In genomic region chr17:67717624-67718324, GRCh38 we compare ENCODE assay signal across 1 cellular context.
TF ChIP-seq lines count a peak whose summit lies in the region.

NOL11 (plus strand) TSS chr17:67717936; CDS start chr17:67717948, 12 bp downstream.

TF ChIP-seq in HepG2, 621 proteins besides CTCF, POLR2A, EP300 and RAD21 (continued from another document and continues in another):
- TF ChIP-seq, protein P1, sequence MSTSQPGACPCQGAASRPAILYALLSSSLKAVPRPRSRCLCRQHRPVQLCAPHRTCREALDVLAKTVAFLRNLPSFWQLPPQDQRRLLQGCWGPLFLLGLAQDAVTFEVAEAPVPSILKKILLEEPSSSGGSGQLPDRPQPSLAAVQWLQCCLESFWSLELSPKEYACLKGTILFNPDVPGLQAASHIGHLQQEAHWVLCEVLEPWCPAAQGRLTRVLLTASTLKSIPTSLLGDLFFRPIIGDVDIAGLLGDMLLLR (CRISPR knock-in tag; IDR thresholded peaks at IDR 0.05) = 0 out of 2 replicates have a peak, but pooled peaks have one; percentile 47
- TF ChIP-seq ZNF136 (CRISPR knock-in tag; IDR thresholded peaks at IDR 0.05; ENCODE audit: low read depth) = peak; percentile 87; the same call in 1 of the 2 replicates
- peak; percentile 97 for TF ChIP-seq ZFY (CRISPR knock-in tag; IDR thresholded peaks at IDR 0.05)
- TF ChIP-seq, protein P2, sequence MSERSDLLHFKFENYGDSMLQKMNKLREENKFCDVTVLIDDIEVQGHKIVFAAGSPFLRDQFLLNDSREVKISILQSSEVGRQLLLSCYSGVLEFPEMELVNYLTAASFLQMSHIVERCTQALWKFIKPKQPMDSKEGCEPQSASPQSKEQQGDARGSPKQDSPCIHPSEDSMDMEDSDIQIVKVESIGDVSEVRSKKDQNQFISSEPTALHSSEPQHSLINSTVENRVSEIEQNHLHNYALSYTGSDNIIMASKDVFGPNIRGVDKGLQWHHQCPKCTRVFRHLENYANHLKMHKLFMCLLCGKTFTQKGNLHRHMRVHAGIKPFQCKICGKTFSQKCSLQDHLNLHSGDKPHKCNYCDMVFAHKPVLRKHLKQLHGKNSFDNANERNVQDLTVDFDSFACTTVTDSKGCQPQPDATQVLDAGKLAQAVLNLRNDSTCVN (CRISPR knock-in tag; IDR thresholded peaks at IDR 0.05; ENCODE audit: borderline replicate concordance) = peak; percentile 82; the same call in 1 of the 2 replicates
- TF ChIP-seq JDP2 (CRISPR knock-in tag; IDR thresholded peaks at IDR 0.05; ENCODE audit: borderline replicate concordance) = no peak
- peak; percentile 90 for TF ChIP-seq MAX (IDR thresholded peaks at IDR 0.05)
- TF ChIP-seq GZF1 (CRISPR knock-in tag; IDR thresholded peaks at IDR 0.05) = 0 out of 2 replicates have a peak, but pooled peaks have one; percentile 64
- no peak for TF ChIP-seq EZH2 (conservative IDR thresholded peaks at IDR 0.05; ENCODE audit: low read depth, low read length)
- TF ChIP-seq, protein P3, sequence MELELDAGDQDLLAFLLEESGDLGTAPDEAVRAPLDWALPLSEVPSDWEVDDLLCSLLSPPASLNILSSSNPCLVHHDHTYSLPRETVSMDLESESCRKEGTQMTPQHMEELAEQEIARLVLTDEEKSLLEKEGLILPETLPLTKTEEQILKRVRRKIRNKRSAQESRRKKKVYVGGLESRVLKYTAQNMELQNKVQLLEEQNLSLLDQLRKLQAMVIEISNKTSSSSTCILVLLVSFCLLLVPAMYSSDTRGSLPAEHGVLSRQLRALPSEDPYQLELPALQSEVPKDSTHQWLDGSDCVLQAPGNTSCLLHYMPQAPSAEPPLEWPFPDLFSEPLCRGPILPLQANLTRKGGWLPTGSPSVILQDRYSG (CRISPR knock-in tag; IDR thresholded peaks at IDR 0.05) = peak; percentile 91
- TF ChIP-seq EHMT2 (IDR thresholded peaks at IDR 0.05; ENCODE audit: borderline replicate concordance, low read depth, low read length) = no peak
- TF ChIP-seq KDM4B (CRISPR knock-in tag; IDR thresholded peaks at IDR 0.05) = peak; percentile 94
- TF ChIP-seq RNF219 (CRISPR knock-in tag; IDR thresholded peaks at IDR 0.05) = peak; percentile 87; the same call in 1 of the 2 replicates
- TF ChIP-seq ZNF776 (CRISPR knock-in tag; IDR thresholded peaks at IDR 0.05) = no peak
- no peak for TF ChIP-seq RFX3 (CRISPR knock-in tag; IDR thresholded peaks at IDR 0.05)
- TF ChIP-seq STAG1 (CRISPR knock-in tag; IDR thresholded peaks at IDR 0.05) = peak; percentile 71
- peak; percentile 74 for TF ChIP-seq FOSL2 (CRISPR knock-in tag; IDR thresholded peaks at IDR 0.05)
- peak; percentile 48; the same call in 1 of the 2 replicates for TF ChIP-seq CBX5 (CRISPR knock-in tag; IDR thresholded peaks at IDR 0.05; ENCODE audit: borderline replicate concordance)
- no peak; the same call in 1 of the 2 replicates for TF ChIP-seq PAWR (CRISPR knock-in tag; IDR thresholded peaks at IDR 0.05; ENCODE audit: borderline replicate concordance)
- TF ChIP-seq, protein P4, sequence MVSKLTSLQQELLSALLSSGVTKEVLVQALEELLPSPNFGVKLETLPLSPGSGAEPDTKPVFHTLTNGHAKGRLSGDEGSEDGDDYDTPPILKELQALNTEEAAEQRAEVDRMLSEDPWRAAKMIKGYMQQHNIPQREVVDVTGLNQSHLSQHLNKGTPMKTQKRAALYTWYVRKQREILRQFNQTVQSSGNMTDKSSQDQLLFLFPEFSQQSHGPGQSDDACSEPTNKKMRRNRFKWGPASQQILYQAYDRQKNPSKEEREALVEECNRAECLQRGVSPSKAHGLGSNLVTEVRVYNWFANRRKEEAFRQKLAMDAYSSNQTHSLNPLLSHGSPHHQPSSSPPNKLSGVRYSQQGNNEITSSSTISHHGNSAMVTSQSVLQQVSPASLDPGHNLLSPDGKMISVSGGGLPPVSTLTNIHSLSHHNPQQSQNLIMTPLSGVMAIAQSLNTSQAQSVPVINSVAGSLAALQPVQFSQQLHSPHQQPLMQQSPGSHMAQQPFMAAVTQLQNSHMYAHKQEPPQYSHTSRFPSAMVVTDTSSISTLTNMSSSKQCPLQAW (CRISPR knock-in tag; IDR thresholded peaks at IDR 0.05) = peak; percentile 99
- TF ChIP-seq ZSCAN12 (CRISPR knock-in tag; IDR thresholded peaks at IDR 0.05) = 0 out of 2 replicates have a peak, but pooled peaks have one; percentile 84
- TF ChIP-seq BRCA1 (CRISPR knock-in tag; IDR thresholded peaks at IDR 0.05) = peak; percentile 98
- TF ChIP-seq, protein P5, sequence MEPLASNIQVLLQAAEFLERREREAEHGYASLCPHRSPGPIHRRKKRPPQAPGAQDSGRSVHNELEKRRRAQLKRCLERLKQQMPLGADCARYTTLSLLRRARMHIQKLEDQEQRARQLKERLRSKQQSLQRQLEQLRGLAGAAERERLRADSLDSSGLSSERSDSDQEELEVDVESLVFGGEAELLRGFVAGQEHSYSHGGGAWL (CRISPR knock-in tag; IDR thresholded peaks at IDR 0.05) = peak; percentile 90
- TF ChIP-seq ZNF460 (CRISPR knock-in tag; IDR thresholded peaks at IDR 0.05; ENCODE audit: borderline replicate concordance) = no peak; the same call in 1 of the 2 replicates
- TF ChIP-seq, protein P6, sequence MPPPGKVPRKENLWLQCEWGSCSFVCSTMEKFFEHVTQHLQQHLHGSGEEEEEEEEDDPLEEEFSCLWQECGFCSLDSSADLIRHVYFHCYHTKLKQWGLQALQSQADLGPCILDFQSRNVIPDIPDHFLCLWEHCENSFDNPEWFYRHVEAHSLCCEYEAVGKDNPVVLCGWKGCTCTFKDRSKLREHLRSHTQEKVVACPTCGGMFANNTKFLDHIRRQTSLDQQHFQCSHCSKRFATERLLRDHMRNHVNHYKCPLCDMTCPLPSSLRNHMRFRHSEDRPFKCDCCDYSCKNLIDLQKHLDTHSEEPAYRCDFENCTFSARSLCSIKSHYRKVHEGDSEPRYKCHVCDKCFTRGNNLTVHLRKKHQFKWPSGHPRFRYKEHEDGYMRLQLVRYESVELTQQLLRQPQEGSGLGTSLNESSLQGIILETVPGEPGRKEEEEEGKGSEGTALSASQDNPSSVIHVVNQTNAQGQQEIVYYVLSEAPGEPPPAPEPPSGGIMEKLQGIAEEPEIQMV (CRISPR knock-in tag; IDR thresholded peaks at IDR 0.05; ENCODE audit: low read depth) = peak; percentile 90
- TF ChIP-seq TBP (CRISPR knock-in tag; IDR thresholded peaks at IDR 0.05) = no peak
- no peak for TF ChIP-seq ZNF207 (IDR thresholded peaks at IDR 0.05; ENCODE audit: borderline replicate concordance)
- TF ChIP-seq, protein P7, sequence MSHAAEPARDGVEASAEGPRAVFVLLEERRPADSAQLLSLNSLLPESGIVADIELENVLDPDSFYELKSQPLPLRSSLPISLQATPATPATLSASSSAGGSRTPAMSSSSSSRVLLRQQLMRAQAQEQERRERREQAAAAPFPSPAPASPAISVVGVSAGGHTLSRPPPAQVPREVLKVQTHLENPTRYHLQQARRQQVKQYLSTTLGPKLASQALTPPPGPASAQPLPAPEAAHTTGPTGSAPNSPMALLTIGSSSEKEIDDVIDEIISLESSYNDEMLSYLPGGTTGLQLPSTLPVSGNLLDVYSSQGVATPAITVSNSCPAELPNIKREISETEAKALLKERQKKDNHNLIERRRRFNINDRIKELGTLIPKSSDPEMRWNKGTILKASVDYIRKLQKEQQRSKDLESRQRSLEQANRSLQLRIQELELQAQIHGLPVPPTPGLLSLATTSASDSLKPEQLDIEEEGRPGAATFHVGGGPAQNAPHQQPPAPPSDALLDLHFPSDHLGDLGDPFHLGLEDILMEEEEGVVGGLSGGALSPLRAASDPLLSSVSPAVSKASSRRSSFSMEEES (CRISPR knock-in tag; IDR thresholded peaks at IDR 0.05) = peak; percentile 68; the same call in 1 of the 2 replicates
- TF ChIP-seq, protein P8, sequence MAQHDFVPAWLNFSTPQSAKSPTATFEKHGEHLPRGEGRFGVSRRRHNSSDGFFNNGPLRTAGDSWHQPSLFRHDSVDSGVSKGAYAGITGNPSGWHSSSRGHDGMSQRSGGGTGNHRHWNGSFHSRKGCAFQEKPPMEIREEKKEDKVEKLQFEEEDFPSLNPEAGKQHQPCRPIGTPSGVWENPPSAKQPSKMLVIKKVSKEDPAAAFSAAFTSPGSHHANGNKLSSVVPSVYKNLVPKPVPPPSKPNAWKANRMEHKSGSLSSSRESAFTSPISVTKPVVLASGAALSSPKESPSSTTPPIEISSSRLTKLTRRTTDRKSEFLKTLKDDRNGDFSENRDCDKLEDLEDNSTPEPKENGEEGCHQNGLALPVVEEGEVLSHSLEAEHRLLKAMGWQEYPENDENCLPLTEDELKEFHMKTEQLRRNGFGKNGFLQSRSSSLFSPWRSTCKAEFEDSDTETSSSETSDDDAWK (CRISPR knock-in tag; IDR thresholded peaks at IDR 0.05) = no peak
- TF ChIP-seq NFE2L1 (CRISPR knock-in tag; IDR thresholded peaks at IDR 0.05; ENCODE audit: borderline replicate concordance) = no peak
- peak; percentile 88; the same call in 1 of the 2 replicates for TF ChIP-seq PITX1 (CRISPR knock-in tag; IDR thresholded peaks at IDR 0.05)
- peak; percentile 82; the same call in 1 of the 2 replicates for TF ChIP-seq ZNF256 (CRISPR knock-in tag; conservative IDR thresholded peaks at IDR 0.05)
- no peak; the same call in 1 of the 2 replicates for TF ChIP-seq ZNF652 (CRISPR knock-in tag; IDR thresholded peaks at IDR 0.05; ENCODE audit: borderline replicate concordance, low read depth)
- peak; percentile 79 for TF ChIP-seq PTBP1 (IDR thresholded peaks at IDR 0.05; ENCODE audit: low read depth, low read length, poor library complexity, severe bottlenecking)
- no peak for TF ChIP-seq SRSF4 (IDR thresholded peaks at IDR 0.05; ENCODE audit: low read depth, low read length, poor library complexity, severe bottlenecking)
- no peak; the same call in 1 of the 2 replicates for TF ChIP-seq KDM6A (CRISPR knock-in tag; IDR thresholded peaks at IDR 0.05; ENCODE audit: low read depth)
- no peak for TF ChIP-seq NFIB (CRISPR knock-in tag; IDR thresholded peaks at IDR 0.05; ENCODE audit: borderline replicate concordance)
- TF ChIP-seq PCBP1 (IDR thresholded peaks at IDR 0.05; ENCODE audit: borderline replicate concordance, low read depth, low read length) = 0 out of 2 replicates have a peak, but pooled peaks have one; percentile 73
- TF ChIP-seq, protein P9, sequence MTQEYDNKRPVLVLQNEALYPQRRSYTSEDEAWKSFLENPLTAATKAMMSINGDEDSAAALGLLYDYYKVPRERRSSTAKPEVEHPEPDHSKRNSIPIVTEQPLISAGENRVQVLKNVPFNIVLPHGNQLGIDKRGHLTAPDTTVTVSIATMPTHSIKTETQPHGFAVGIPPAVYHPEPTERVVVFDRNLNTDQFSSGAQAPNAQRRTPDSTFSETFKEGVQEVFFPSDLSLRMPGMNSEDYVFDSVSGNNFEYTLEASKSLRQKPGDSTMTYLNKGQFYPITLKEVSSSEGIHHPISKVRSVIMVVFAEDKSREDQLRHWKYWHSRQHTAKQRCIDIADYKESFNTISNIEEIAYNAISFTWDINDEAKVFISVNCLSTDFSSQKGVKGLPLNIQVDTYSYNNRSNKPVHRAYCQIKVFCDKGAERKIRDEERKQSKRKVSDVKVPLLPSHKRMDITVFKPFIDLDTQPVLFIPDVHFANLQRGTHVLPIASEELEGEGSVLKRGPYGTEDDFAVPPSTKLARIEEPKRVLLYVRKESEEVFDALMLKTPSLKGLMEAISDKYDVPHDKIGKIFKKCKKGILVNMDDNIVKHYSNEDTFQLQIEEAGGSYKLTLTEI (CRISPR knock-in tag; conservative IDR thresholded peaks at IDR 0.05) = no peak
- peak; percentile 96 for TF ChIP-seq ZFX (CRISPR knock-in tag; IDR thresholded peaks at IDR 0.05; ENCODE audit: low read depth)
- TF ChIP-seq ZMYM4 (CRISPR knock-in tag; IDR thresholded peaks at IDR 0.05) = peak; percentile 100
- no peak for TF ChIP-seq ZNF431 (CRISPR knock-in tag; IDR thresholded peaks at IDR 0.05; ENCODE audit: borderline replicate concordance, low read depth)
- peak; percentile 43; the same call in 1 of the 2 replicates for TF ChIP-seq RNF2 (conservative IDR thresholded peaks at IDR 0.05; ENCODE audit: low read depth)
- 0 out of 2 replicates have a peak, but pooled peaks have one; percentile 84 for TF ChIP-seq SNAPC5 (CRISPR knock-in tag; IDR thresholded peaks at IDR 0.05; ENCODE audit: borderline replicate concordance)
- no peak for TF ChIP-seq ZNF558 (CRISPR knock-in tag; IDR thresholded peaks at IDR 0.05; ENCODE audit: borderline replicate concordance)
- peak; percentile 93 for TF ChIP-seq ZNF761 (CRISPR knock-in tag; conservative IDR thresholded peaks at IDR 0.05)
- peak; percentile 88 for TF ChIP-seq IRX3 (CRISPR knock-in tag; IDR thresholded peaks at IDR 0.05; ENCODE audit: borderline replicate concordance, low read depth)
- TF ChIP-seq RFXAP (CRISPR knock-in tag; IDR thresholded peaks at IDR 0.05; ENCODE audit: borderline replicate concordance) = peak; percentile 95
- TF ChIP-seq KMT2A (CRISPR knock-in tag; IDR thresholded peaks at IDR 0.05) = peak; percentile 99
- TF ChIP-seq ZNF235 (CRISPR knock-in tag; IDR thresholded peaks at IDR 0.05; ENCODE audit: borderline replicate concordance) = no peak
- TF ChIP-seq ZNF263 (CRISPR knock-in tag; IDR thresholded peaks at IDR 0.05) = peak; percentile 80; the same call in 1 of the 2 replicates
- peak; percentile 63 for TF ChIP-seq XBP1 (CRISPR knock-in tag; IDR thresholded peaks at IDR 0.05)
